ENCODE assay signal across 12 cellular contexts in the genomic region with DNA sequence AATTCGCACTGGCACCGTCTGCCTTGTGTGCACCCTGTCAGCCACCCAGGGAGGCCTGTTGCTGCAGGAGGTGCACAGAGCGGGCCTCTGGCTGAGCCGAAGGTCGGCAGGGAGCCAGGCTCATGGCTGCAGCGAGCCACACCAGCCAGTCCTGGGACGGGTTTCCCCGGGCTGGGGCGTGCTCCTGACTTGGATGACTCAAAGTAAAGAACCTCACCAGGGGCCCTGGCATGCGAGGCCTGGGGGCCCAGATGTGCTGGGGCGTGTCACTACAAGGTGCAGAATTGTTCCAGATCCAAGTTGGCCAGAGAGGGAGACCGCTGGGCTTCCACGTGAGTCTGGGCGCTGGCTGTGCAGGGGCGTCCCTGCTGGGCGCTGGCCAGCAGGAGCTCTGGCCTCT. TPM values are rescaled to one million over a fixed set of nuclear protein-coding genes. Genes with fewer than 3 reads are reported as not detected.
A peak's percentile ranks its signal among the peaks of the same experiment; 100 is the strongest.
DNase-seq lines count a peak whose midpoint lies in the region; ATAC-seq, FAIRE-seq and TF ChIP-seq lines count a peak whose summit lies in the region.
"Had no signal": no experiment of that assay in that cellular context is flagged by ENCODE, and none has a peak within 500 bp of the region (broad histone marks: within the 10 kb centered on the region; RNA-seq: fewer than 3 reads in every experiment).

No MANE protein-coding gene starts in this region.

- FAIRE-seq in astrocyte (lab: Jason Lieb, UNC), result no peak

- H3K27ac Mint-ChIP-seq in astrocyte (ENCODE audit: unreplicated experiment), result no peak overlapping the region
- H3K27ac Mint-ChIP-seq: neural progenitor cell had no signal

- H3K36me3 ChIP-seq in astrocyte (ENCODE audit: insufficient read depth, low read length) (no peaks in the 10 kb centered on the region), upper lobe of left lung (peaks cover 0 to 19% (median 2%) of the 10 kb centered on the region in 4 donors), gastroesophageal sphincter (peaks cover 0 to 40% of the 10 kb centered on the region in 2 donors)
- H3K36me3 ChIP-seq: neural progenitor cell had no signal

- H3K4me3 ChIP-seq in astrocyte (ENCODE audit: insufficient read depth, low read depth, low read length) (no peak overlapping the region), upper lobe of left lung (no peak overlapping the region), gastroesophageal sphincter (no peak overlapping the region)
- H3K4me3 ChIP-seq: body of pancreas, esophagus muscularis mucosa, neural progenitor cell had no signal

- WGBS in upper lobe of left lung, 2 donors, result 71 to 80% methylated on average over 10 to 16 of the region's 16 CpGs
- no CpG with 5 or more reads among the region's 16 CpGs for WGBS in gastroesophageal sphincter (ENCODE audit: low coverage in 1 of 2), 2 donors

- DNase-seq in DMS 273 (lab: John Stamatoyannopoulos, UW; ENCODE audit: unreplicated experiment), result peak; percentile 41
- DNase-seq in DMS 273 treated with DMSO at 0.1 percent for 48 hours (lab: John Stamatoyannopoulos, UW), result no peak
- DNase-seq in astrocyte (ENCODE audit: low read depth), result peak; percentile 45
- peak; percentile 50 for DNase-seq in iris pigment epithelial cell (ENCODE audit: low read depth)
- DNase-seq in upper lobe of left lung, result peak; percentile 38 to 82
- DNase-seq in NCI-H2029 treated with DMSO at 0.1 percent for 48 hours (lab: John Stamatoyannopoulos, UW), result no peak

- H3K79me2 ChIP-seq in astrocyte (ENCODE audit: insufficient read depth, low read length), result no peaks in the 10 kb centered on the region

- H3K4me1 Mint-ChIP-seq in astrocyte (ENCODE audit: low read depth, unreplicated experiment), result peaks cover 4% of the 10 kb centered on the region

- no peak for TF ChIP-seq POLR2A in upper lobe of left lung (IDR thresholded peaks at IDR 0.05)
- no peak for TF ChIP-seq POLR2A in gastroesophageal sphincter (IDR thresholded peaks at IDR 0.05)

- H3K4me1 ChIP-seq in astrocyte (ENCODE audit: insufficient read depth, low read length), result peaks cover 13% of the 10 kb centered on the region
- peaks cover 12 to 36% (median 31%) of the 10 kb centered on the region in 4 donors for H3K4me1 ChIP-seq in upper lobe of left lung
- peaks cover 0 to 36% (median 9%) of the 10 kb centered on the region in 3 donors for H3K4me1 ChIP-seq in gastroesophageal sphincter

- H3K27me3 Mint-ChIP-seq in astrocyte (ENCODE audit: low read depth, unreplicated experiment), result peaks cover 3% of the 10 kb centered on the region

- H3K9ac ChIP-seq in astrocyte (ENCODE audit: low read length), result no peak overlapping the region
- H3K9ac ChIP-seq: neural progenitor cell had no signal

- TF ChIP-seq CTCF in astrocyte (IDR thresholded peaks at IDR 0.05; ENCODE audit: insufficient read depth, low read depth, low read length) (no peak), upper lobe of left lung (IDR thresholded peaks at IDR 0.05) (no peak), gastroesophageal sphincter (IDR thresholded peaks at IDR 0.05) (no peak)

- peaks cover 70% of the 10 kb centered on the region for H4K20me1 ChIP-seq in astrocyte (ENCODE audit: insufficient read depth, low read length)

- H3K4me2 ChIP-seq in astrocyte (ENCODE audit: low read length), result peak overlapping the region; percentile 29
- H3K4me2 ChIP-seq: neural progenitor cell had no signal

- H3K9me3 ChIP-seq in astrocyte (ENCODE audit: insufficient read depth, low read depth, low read length) (no peaks in the 10 kb centered on the region), upper lobe of left lung (no peaks in the 10 kb centered on the region), gastroesophageal sphincter (no peaks in the 10 kb centered on the region)
- H3K9me3 ChIP-seq: body of pancreas, esophagus muscularis mucosa had no signal

- no peak overlapping the region for H3K27ac ChIP-seq in astrocyte (ENCODE audit: low read depth, low read length)
- H3K27ac ChIP-seq in upper lobe of left lung, result no peak overlapping the region
- H3K27ac ChIP-seq in gastroesophageal sphincter, result no peak overlapping the region
- H3K27ac ChIP-seq: 22Rv1, esophagus muscularis mucosa, neural progenitor cell had no signal

- H3K27me3 ChIP-seq in astrocyte (ENCODE audit: insufficient read depth, low read length) (no peaks in the 10 kb centered on the region), upper lobe of left lung (no peaks in the 10 kb centered on the region), gastroesophageal sphincter (no peaks in the 10 kb centered on the region)
- H3K27me3 ChIP-seq: body of pancreas, esophagus muscularis mucosa, neural progenitor cell had no signal

- peaks cover under 1% of the 10 kb centered on the region for H3K36me3 Mint-ChIP-seq in astrocyte (ENCODE audit: low read depth, unreplicated experiment)
- H3K36me3 Mint-ChIP-seq: neural progenitor cell had no signal

- ATAC-seq in upper lobe of left lung (ENCODE audit: low FRiP score in 2 of 2) (peak in 1 of 2 donors; percentile 43), gastroesophageal sphincter (no peak), GM21447 (IDR thresholded peaks at IDR 0.05; ENCODE audit: unreplicated experiment) (no peak)

- no peak for TF ChIP-seq EP300 in upper lobe of left lung (IDR thresholded peaks at IDR 0.05)
- no peak for TF ChIP-seq EP300 in gastroesophageal sphincter (IDR thresholded peaks at IDR 0.05)

- no peak overlapping the region for H3K4me3 Mint-ChIP-seq in astrocyte (ENCODE audit: unreplicated experiment)
- H3K4me3 Mint-ChIP-seq: neural progenitor cell had no signal

- H3K9me3 Mint-ChIP-seq in astrocyte (ENCODE audit: unreplicated experiment), result no peaks in the 10 kb centered on the region
- H3K9me3 Mint-ChIP-seq: neural progenitor cell had no signal

- no peak overlapping the region for H2AFZ ChIP-seq in astrocyte (ENCODE audit: low read depth, low read length)
- H2AFZ ChIP-seq: neural progenitor cell had no signal

RNA-seq across cellular contexts. Expression of a gene that starts 34.5 kb away (rescaled TPM):
- total RNA-seq in astrocyte, result 36.6 and 43.8 TPM in 2 replicates
- total RNA-seq in upper lobe of left lung, result 10 to 100 TPM; 16.0 to 53.0 (median 44.1) TPM
- 10 to 100 TPM in 2 of 4 donors, 1 to 10 TPM in 2; 8.5 to 24.7 (median 15.5) TPM for total RNA-seq in gastroesophageal sphincter

Comparison
In these comparisons a context has a peak if more than half of its experiments do, and no peak if none do; other contexts are left out.
1. DNase-seq: peak in DMS 273 (single experiment), astrocyte (single experiment), iris pigment epithelial cell (single experiment) and upper lobe of left lung (2 of 2); none in DMS 273 treated with DMSO at 0.1 percent for 48 hours (single experiment) and NCI-H2029 treated with DMSO at 0.1 percent for 48 hours (single experiment).